ENCODE assay signal across 35 cellular contexts in genomic region chr22:22120160-22120559, GRCh38.
"Had no signal": no experiment of that assay in that cellular context is flagged by ENCODE, and none has a peak within 500 bp of the region (broad histone marks: within the 10 kb centered on the region; RNA-seq: fewer than 3 reads in every experiment).

No MANE protein-coding gene starts in this region.

- DNase-seq: Karpas-422, Kasumi-1, MG63, MM.1S, MV-4-11, NCI-H1048, NCI-H1092, NCI-H1092 treated with DMSO at 0.1 percent for 48 hours, NCI-H1105, NCI-H1105 treated with DMSO at 0.1 percent for 48 hours, NCI-H1417, NCI-H1417 treated with DMSO at 0.1 percent for 48 hours, NCI-H1436, NCI-H1436 treated with DMSO at 0.1 percent for 48 hours, NCI-H146, NCI-H1694, NCI-H1694 treated with DMSO at 0.1 percent for 48 hours, NCI-H187, NCI-H187 treated with DMSO at 0.1 percent for 48 hours, NCI-H1930, NCI-H2029, NCI-H2029 treated with DMSO at 0.1 percent for 48 hours, NCI-H2081, NCI-H2081 treated with DMSO at 0.1 percent for 48 hours, NCI-H2107, NCI-H2171, NCI-H2171 treated with DMSO at 0.1 percent for 48 hours, NCI-H2227 treated with DMSO at 0.1 percent for 48 hours, NCI-H226, NCI-H345, NCI-H446, NCI-H446 treated with DMSO at 0.1 percent for 48 hours, NCI-H510A, NCI-H510A treated with DMSO at 0.1 percent for 48 hours, NCI-H524 had no signal

- H3K36me3 ChIP-seq: MG63 had no signal

- H3K9me3 ChIP-seq: MG63 had no signal

- H3K27me3 ChIP-seq: MG63 had no signal

- H3K4me3 ChIP-seq: MG63 had no signal
